14 cellular contexts compared by ENCODE assay signal in genomic region chr3:183895774-183896173, GRCh38. TPM values are rescaled to one million over a fixed set of nuclear protein-coding genes. Genes with fewer than 3 reads are reported as not detected.
DNase-seq lines count a peak whose midpoint lies in the region; ATAC-seq and TF ChIP-seq lines count a peak whose summit lies in the region.
"Had no signal": no experiment of that assay in that cellular context is flagged by ENCODE, and none has a peak within 500 bp of the region (broad histone marks: within the 10 kb centered on the region; RNA-seq: fewer than 3 reads in every experiment).

No MANE protein-coding gene starts in this region.

- no peak for TF ChIP-seq CTCF in GM23338 (conservative IDR thresholded peaks at IDR 0.05; ENCODE audit: low read depth in 2 of 2)
- no peak for TF ChIP-seq CTCF in Loucy (conservative IDR thresholded peaks at IDR 0.05; ENCODE audit: low read length)
- TF ChIP-seq CTCF in RWPE2 (IDR thresholded peaks at IDR 0.05; ENCODE audit: poor library complexity, severe bottlenecking): peak; percentile 0
- no peak for TF ChIP-seq CTCF in neural progenitor cell (IDR thresholded peaks at IDR 0.05)

- H3K4me1 ChIP-seq in GM23338 (ENCODE audit: insufficient read depth) (peaks cover 5% of the 10 kb centered on the region; the same call in 1 of the 2 replicates), Loucy (ENCODE audit: insufficient read depth, low read length, poor library complexity, severe bottlenecking) (no peaks in the 10 kb centered on the region), RWPE2 (ENCODE audit: insufficient read depth, poor library complexity, severe bottlenecking) (no peaks in the 10 kb centered on the region), neural progenitor cell (no peaks in the 10 kb centered on the region)
- H3K4me1 ChIP-seq: HAP-1, SJCRH30 had no signal

- ATAC-seq in GM23338 (peak; percentile 45; the same call in 2 of the 3 replicates), RWPE2 (ENCODE audit: low read depth) (no peak)

- H3K9me2 ChIP-seq in GM23338 (ENCODE audit: insufficient read depth): no peaks in the 10 kb centered on the region
- no peaks in the 10 kb centered on the region for H3K9me2 ChIP-seq in Loucy (replicated peaks; ENCODE audit: low read depth, low read length)

- no peak overlapping the region for H3K9ac ChIP-seq in Loucy (ENCODE audit: low read depth, low read length, poor library complexity, severe bottlenecking)
- H3K9ac ChIP-seq in neural progenitor cell: no peak overlapping the region

- H4K20me1 ChIP-seq in GM23338 (replicated peaks; ENCODE audit: insufficient read depth) (no peaks in the 10 kb centered on the region), Loucy (ENCODE audit: insufficient read depth, low read length, poor library complexity, severe bottlenecking) (no peaks in the 10 kb centered on the region), neural progenitor cell (ENCODE audit: low read depth) (no peaks in the 10 kb centered on the region)

- H2AFZ ChIP-seq in GM23338: peak overlapping the region; percentile 33; the same call in 1 of the 2 replicates
- H2AFZ ChIP-seq in Loucy (ENCODE audit: low read length): peak overlapping the region; percentile 84
- peak overlapping the region; percentile 57 for H2AFZ ChIP-seq in neural progenitor cell (replicated peaks)

- H3K36me3 Mint-ChIP-seq in GM23338 (ENCODE audit: low read depth): 0 out of 3 replicates have a peak, but pooled peaks cover 3% of the 10 kb centered on the region
- H3K36me3 Mint-ChIP-seq in neural progenitor cell: no peaks in the 10 kb centered on the region
- H3K36me3 Mint-ChIP-seq: CD4-positive, CD25-positive, alpha-beta regulatory T cell had no signal

- no peaks in the 10 kb centered on the region for H3K79me2 ChIP-seq in GM23338 (replicated peaks; ENCODE audit: insufficient read depth)
- no peaks in the 10 kb centered on the region for H3K79me2 ChIP-seq in Loucy (ENCODE audit: insufficient read depth, low read length)
- H3K79me2 ChIP-seq in neural progenitor cell (ENCODE audit: low read depth): no peaks in the 10 kb centered on the region

- H3K9me3 ChIP-seq in Loucy (ENCODE audit: insufficient read depth, low read depth, low read length) (no peaks in the 10 kb centered on the region), RWPE2 (ENCODE audit: severe bottlenecking) (no peaks in the 10 kb centered on the region), neural progenitor cell (ENCODE audit: low read depth) (no peaks in the 10 kb centered on the region)
- H3K9me3 ChIP-seq: HAP-1, SJCRH30 had no signal

- H3K27ac ChIP-seq in GM23338 (ENCODE audit: low read depth) (no peak overlapping the region), RWPE2 (ENCODE audit: poor library complexity, severe bottlenecking) (no peak overlapping the region), neural progenitor cell (no peak overlapping the region)
- H3K27ac ChIP-seq: SJCRH30 had no signal

- no peak overlapping the region for H3K4me2 ChIP-seq in GM23338
- H3K4me2 ChIP-seq in Loucy (ENCODE audit: low read depth, low read length, poor library complexity, severe bottlenecking): no peak overlapping the region
- H3K4me2 ChIP-seq in neural progenitor cell: no peak overlapping the region

- DNase-seq in GM23338 (ENCODE audit: low spot score): no peak
- no peak for DNase-seq in RWPE2 (ENCODE audit: low spot score)
- DNase-seq in neural progenitor cell (ENCODE audit: low spot score): no peak
- no peak for DNase-seq in NCI-H524 treated with DMSO at 0.1 percent for 48 hours (lab: John Stamatoyannopoulos, UW)
- DNase-seq in ecto neural progenitor cell (ENCODE audit: low spot score): no peak
- no peak for DNase-seq in DMS79 (lab: John Stamatoyannopoulos, UW)
- no peak for DNase-seq in OCI-M2 (lab: John Stamatoyannopoulos, UW; ENCODE audit: unreplicated experiment)
- DNase-seq: GF-D8, NCI-H1436 treated with DMSO at 0.1 percent for 48 hours, NCI-H510A had no signal

- no peak overlapping the region for H3K4me3 Mint-ChIP-seq in GM23338
- no peak overlapping the region for H3K4me3 Mint-ChIP-seq in neural progenitor cell
- H3K4me3 Mint-ChIP-seq: CD4-positive, CD25-positive, alpha-beta regulatory T cell had no signal

- no peaks in the 10 kb centered on the region for H3K36me3 ChIP-seq in GM23338 (ENCODE audit: insufficient read depth)
- H3K36me3 ChIP-seq in Loucy (ENCODE audit: insufficient read depth, low read length): no peaks in the 10 kb centered on the region
- no peaks in the 10 kb centered on the region for H3K36me3 ChIP-seq in RWPE2 (ENCODE audit: low read depth)
- no peaks in the 10 kb centered on the region for H3K36me3 ChIP-seq in neural progenitor cell
- H3K36me3 ChIP-seq: HAP-1, SJCRH30 had no signal

- H3K4me3 ChIP-seq in GM23338 (no peak overlapping the region), Loucy (ENCODE audit: low read length, poor library complexity, severe bottlenecking) (no peak overlapping the region), RWPE2 (ENCODE audit: severe bottlenecking) (no peak overlapping the region), neural progenitor cell (no peak overlapping the region)
- H3K4me3 ChIP-seq: HAP-1, SJCRH30 had no signal

- H3K27me3 ChIP-seq in GM23338 (ENCODE audit: insufficient read depth) (no peaks in the 10 kb centered on the region), Loucy (ENCODE audit: insufficient read depth, low read length, poor library complexity, severe bottlenecking) (no peaks in the 10 kb centered on the region), RWPE2 (ENCODE audit: insufficient read depth, poor library complexity, severe bottlenecking) (no peaks in the 10 kb centered on the region), neural progenitor cell (no peaks in the 10 kb centered on the region)

- H3K27ac Mint-ChIP-seq in GM23338 (no peak overlapping the region), neural progenitor cell (no peak overlapping the region)
- H3K27ac Mint-ChIP-seq: CD4-positive, CD25-positive, alpha-beta regulatory T cell had no signal

- H3K4me1 Mint-ChIP-seq in GM23338 (peaks cover 15% of the 10 kb centered on the region), neural progenitor cell (no peaks in the 10 kb centered on the region)

- H3F3A ChIP-seq in GM23338 (replicated peaks; ENCODE audit: low read depth) (no peaks in the 10 kb centered on the region), Loucy (ENCODE audit: low read depth) (no peaks in the 10 kb centered on the region), neural progenitor cell (ENCODE audit: low read depth) (no peaks in the 10 kb centered on the region)

- peaks cover 15% of the 10 kb centered on the region for H3K27me3 Mint-ChIP-seq in GM23338 (ENCODE audit: insufficient read depth, low read depth, poor library complexity)
- peaks cover 2% of the 10 kb centered on the region for H3K27me3 Mint-ChIP-seq in neural progenitor cell (ENCODE audit: insufficient read depth, low read depth)

- peaks cover 8% of the 10 kb centered on the region for H3K9me3 Mint-ChIP-seq in GM23338
- no peaks in the 10 kb centered on the region for H3K9me3 Mint-ChIP-seq in neural progenitor cell

RNA-seq across cellular contexts. Expression of gene PARL, which starts 11.1 kb away (rescaled TPM):
- total RNA-seq in GM23338 (2014; rRNA removed; shearing (Covaris generic)): 65.7 and 67.5 TPM in 2 replicates
- polyA plus RNA-seq in GM23338 (2016; fragmentation: Nextera tagmentation; extraction: Ambion mirVana): 78.7 and 82.7 TPM in 2 replicates
- 50.7 and 70.5 TPM in 2 replicates for total RNA-seq in neural progenitor cell (ENCODE audit: low replicate concordance)

Comparison
In these comparisons a context has a peak if more than half of its experiments do, and no peak if none do; other contexts are left out.
1. H2AFZ ChIP-seq: peak in every context shown above with its lines; median percentile 84 in Loucy; 57 in neural progenitor cell; 33 in GM23338.